ENCODE assay signal across 1 cellular context in the genomic region with DNA sequence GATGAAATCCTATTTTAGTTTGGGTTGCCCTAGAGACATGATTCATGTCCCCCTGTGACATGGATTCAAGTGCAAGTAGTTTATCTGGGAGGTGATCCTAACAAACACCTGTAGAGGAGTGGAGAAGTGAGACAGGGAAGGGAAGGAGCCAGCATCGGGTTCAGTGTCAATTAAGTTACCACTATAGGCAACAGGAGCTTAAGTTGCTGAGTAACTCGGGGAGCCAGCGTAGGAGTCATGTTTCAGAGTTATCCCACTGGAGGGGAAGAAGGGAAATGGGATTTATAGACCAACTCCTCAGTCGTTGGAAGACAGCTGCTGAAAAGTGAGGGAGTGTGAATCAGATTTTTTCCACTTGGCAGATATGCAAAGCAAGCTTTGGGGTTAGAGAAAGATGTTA.
TF ChIP-seq lines count a peak whose summit lies in the region.

No MANE protein-coding gene starts in this region.

TF ChIP-seq in WTC11, 78 proteins besides CTCF, POLR2A, EP300 and RAD21 (continued from another document):
- TF ChIP-seq, protein P1, sequence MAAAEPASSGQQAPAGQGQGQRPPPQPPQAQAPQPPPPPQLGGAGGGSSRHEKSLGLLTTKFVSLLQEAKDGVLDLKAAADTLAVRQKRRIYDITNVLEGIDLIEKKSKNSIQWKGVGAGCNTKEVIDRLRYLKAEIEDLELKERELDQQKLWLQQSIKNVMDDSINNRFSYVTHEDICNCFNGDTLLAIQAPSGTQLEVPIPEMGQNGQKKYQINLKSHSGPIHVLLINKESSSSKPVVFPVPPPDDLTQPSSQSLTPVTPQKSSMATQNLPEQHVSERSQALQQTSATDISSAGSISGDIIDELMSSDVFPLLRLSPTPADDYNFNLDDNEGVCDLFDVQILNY (CRISPR knock-in tag; IDR thresholded peaks at IDR 0.05), result no peak
- TF ChIP-seq, protein P2, sequence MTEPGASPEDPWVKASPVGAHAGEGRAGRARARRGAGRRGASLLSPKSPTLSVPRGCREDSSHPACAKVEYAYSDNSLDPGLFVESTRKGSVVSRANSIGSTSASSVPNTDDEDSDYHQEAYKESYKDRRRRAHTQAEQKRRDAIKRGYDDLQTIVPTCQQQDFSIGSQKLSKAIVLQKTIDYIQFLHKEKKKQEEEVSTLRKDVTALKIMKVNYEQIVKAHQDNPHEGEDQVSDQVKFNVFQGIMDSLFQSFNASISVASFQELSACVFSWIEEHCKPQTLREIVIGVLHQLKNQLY (CRISPR knock-in tag; IDR thresholded peaks at IDR 0.05), result no peak
- TF ChIP-seq NR2C2 (CRISPR knock-in tag; IDR thresholded peaks at IDR 0.05), result no peak
- no peak for TF ChIP-seq ETV6 (CRISPR knock-in tag; IDR thresholded peaks at IDR 0.05)
- TF ChIP-seq, protein P3, sequence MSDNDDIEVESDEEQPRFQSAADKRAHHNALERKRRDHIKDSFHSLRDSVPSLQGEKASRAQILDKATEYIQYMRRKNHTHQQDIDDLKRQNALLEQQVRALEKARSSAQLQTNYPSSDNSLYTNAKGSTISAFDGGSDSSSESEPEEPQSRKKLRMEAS (CRISPR knock-in tag; IDR thresholded peaks at IDR 0.05), result no peak
- TF ChIP-seq EMX1 (CRISPR knock-in tag; IDR thresholded peaks at IDR 0.05), result no peak
- no peak for TF ChIP-seq ZNF671 (CRISPR knock-in tag; IDR thresholded peaks at IDR 0.05)
- TF ChIP-seq, protein P4, sequence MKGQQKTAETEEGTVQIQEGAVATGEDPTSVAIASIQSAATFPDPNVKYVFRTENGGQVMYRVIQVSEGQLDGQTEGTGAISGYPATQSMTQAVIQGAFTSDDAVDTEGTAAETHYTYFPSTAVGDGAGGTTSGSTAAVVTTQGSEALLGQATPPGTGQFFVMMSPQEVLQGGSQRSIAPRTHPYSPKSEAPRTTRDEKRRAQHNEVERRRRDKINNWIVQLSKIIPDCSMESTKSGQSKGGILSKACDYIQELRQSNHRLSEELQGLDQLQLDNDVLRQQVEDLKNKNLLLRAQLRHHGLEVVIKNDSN (CRISPR knock-in tag; IDR thresholded peaks at IDR 0.05), result no peak
- no peak for TF ChIP-seq RELA (CRISPR knock-in tag; IDR thresholded peaks at IDR 0.05; ENCODE audit: borderline replicate concordance)
